ENCODE assay signal across 8 cellular contexts in genomic region chr3:120416868-120417267, GRCh38. TPM values are rescaled to one million over a fixed set of nuclear protein-coding genes. Genes with fewer than 3 reads are reported as not detected.
DNase-seq lines count a peak whose midpoint lies in the region; ATAC-seq and TF ChIP-seq lines count a peak whose summit lies in the region.

No MANE protein-coding gene starts in this region.

- no CpG with 5 or more reads among the region's 2 CpGs for WGBS in IMR-90 (ENCODE audit: extremely low coverage in 2 of 2, insufficient read length in 1 of 2), 2 experiments
- WGBS in endodermal cell (ENCODE audit: insufficient coverage in 1 of 2, insufficient read length in 1 of 2), 2 experiments = 63% methylated on average over 2 of the region's 2 CpGs; no CpG with 5 or more reads in 1 of the 2 experiments

- no peak overlapping the region for H3K9ac ChIP-seq in IMR-90 (ENCODE audit: low read depth, low read length)
- no peak overlapping the region for H3K9ac ChIP-seq in endodermal cell (ENCODE audit: extremely low read depth, low read length, poor library complexity, severe bottlenecking)

- H4K91ac ChIP-seq in IMR-90 (ENCODE audit: insufficient read depth, low read depth, low read length) = no peak overlapping the region

- H4K8ac ChIP-seq in IMR-90 (ENCODE audit: low read depth in 2 of 2, low read length in 2 of 2) = peak overlapping the region in 1 of 2 experiments; percentile 62; a peak in 2 of 4 replicates

- TF ChIP-seq RAD21 in IMR-90 (IDR thresholded peaks at IDR 0.05; ENCODE audit: low read length) = no peak

- peaks cover 10% of the 10 kb centered on the region for H3K4me1 ChIP-seq in CD4-positive, alpha-beta memory T cell (ENCODE audit: insufficient read depth, low read length)
- H3K4me1 ChIP-seq in IMR-90 (ENCODE audit: control insufficient read depth, insufficient read depth, low read length) (peaks cover 29% of the 10 kb centered on the region), endodermal cell (ENCODE audit: control insufficient read depth, insufficient read depth, low read length) (peaks cover 2% of the 10 kb centered on the region), gastrocnemius medialis (peaks cover 34 to 39% of the 10 kb centered on the region in 2 donors)

- POLR2A ChIA-PET in CD4-positive, alpha-beta memory T cell (lab: Charles Lee; ENCODE audit: partially characterized antibody) = interaction anchor here (0.7 to 1.7 kb wide), 3 partner anchors 68 to 172 kb away, joined by 3 to 13 read pairs (median 4); partner anchors contain the start of gene LRRC58
- POLR2A ChIA-PET in IMR-90 (lab: Charles Lee; ENCODE audit: unreplicated experiment) = interaction anchor here (0.6 to 1.1 kb wide), 4 partner anchors 22 to 223 kb away, joined by 3 to 5 read pairs (median 3); no protein-coding TSS in a partner anchor

- H2BK120ac ChIP-seq in IMR-90 (ENCODE audit: low read depth, low read length) = no peak overlapping the region

- TF ChIP-seq CTCF in IMR-90 (conservative IDR thresholded peaks at IDR 0.05; ENCODE audit: low read depth, low read length) = no peak
- no peak for TF ChIP-seq CTCF in endodermal cell (conservative IDR thresholded peaks at IDR 0.05)
- no peak for TF ChIP-seq CTCF in gastrocnemius medialis (IDR thresholded peaks at IDR 0.05 in 4 of 5, conservative IDR thresholded peaks at IDR 0.05 in 1 of 5)

- TF ChIP-seq POLR2A in IMR-90 (IDR thresholded peaks at IDR 0.05; ENCODE audit: low read depth, low read length) (no peak), gastrocnemius medialis (IDR thresholded peaks at IDR 0.05) (no peak)

- H3K9me3 Mint-ChIP-seq in CD4-positive, alpha-beta memory T cell = no peaks in the 10 kb centered on the region
- peaks cover 8% of the 10 kb centered on the region for H3K9me3 Mint-ChIP-seq in endodermal cell

- peak overlapping the region; percentile 28; the same call in 1 of the 2 replicates for H2AK5ac ChIP-seq in IMR-90 (ENCODE audit: low read depth, low read length)

- H3K18ac ChIP-seq in IMR-90 (ENCODE audit: low read depth, low read length) = no peak overlapping the region

- no peaks in the 10 kb centered on the region for H3K9me3 ChIP-seq in CD4-positive, alpha-beta memory T cell (ENCODE audit: control insufficient read depth in 1 of 2, low read length in 2 of 2)
- no peaks in the 10 kb centered on the region for H3K9me3 ChIP-seq in IMR-90 (ENCODE audit: control insufficient read depth, insufficient read depth, low read length)
- no peaks in the 10 kb centered on the region for H3K9me3 ChIP-seq in endodermal cell (ENCODE audit: control insufficient read depth, low read length)
- H3K9me3 ChIP-seq in gastrocnemius medialis = no peaks in the 10 kb centered on the region

- dilution Hi-C loops in IMR-90 (cut with HindIII; ENCODE audit: low sequenced_read_pairs, unreplicated experiment) = no loop called here

- ATAC-seq in GM21390 (IDR thresholded peaks at IDR 0.05; ENCODE audit: unreplicated experiment) (peak; percentile 39), IMR-90 (ENCODE audit: low read depth) (peak; percentile 6), gastrocnemius medialis (peak; percentile 11 to 12)

- no TSS peak for BruUV-seq in IMR-90 (replicated peaks; lab: Mats Ljungman, UMichigan)

- CTCF ChIA-PET in CD4-positive, alpha-beta memory T cell (lab: Charles Lee; ENCODE audit: partially characterized antibody) = interaction anchor here (0.6 to 7.6 kb wide), 47 partner anchors 8 to 608 kb away, joined by 3 to 169 read pairs (median 5); partner anchors contain the start of genes LRRC58 and NDUFB4
- CTCF ChIA-PET in IMR-90 (lab: Yijun Ruan, JAX) = interaction anchor here (0.7 to 4.6 kb wide), 21 partner anchors 8 to 179 kb away, joined by 3 to 25 read pairs (median 4); partner anchors contain the start of gene NDUFB4

- in situ Hi-C loops in IMR-90 (cut with MboI; ENCODE audit: low sequenced_read_pairs) = no loop called here
- in situ Hi-C loops in gastrocnemius medialis (cut with MboI; ENCODE audit: low sequenced_read_pairs in 4 of 4) = loop anchor here in 3 of 4 donors (10.0 to 25.0 kb wide), 2 partner anchors 172 to 530 kb away; no protein-coding TSS in a partner anchor

- H4K5ac ChIP-seq in IMR-90 (ENCODE audit: low read depth, low read length) = no peak overlapping the region; the same call in 1 of the 2 replicates

- intact Hi-C loops in CD4-positive, alpha-beta memory T cell (cut with micrococcal nuclease) = loop anchor here (1.0 to 5.0 kb wide), 6 partner anchors 68 to 525 kb away; partner anchors contain the start of genes GSK3B, GTF2E1, LRRC58 and RABL3
- intact Hi-C loops in IMR-90 (cut with micrococcal nuclease) (loop anchor here (1.0 kb wide), 3 partner anchors 142 to 525 kb away; no protein-coding TSS in a partner anchor), gastrocnemius medialis (cut with DNase I; ENCODE audit: low total_unique reads) (loop anchor here (1.0 to 5.0 kb wide), 5 partner anchors 68 to 525 kb away; partner anchors contain the start of gene LRRC58)

- H3K27me3 ChIP-seq in CD4-positive, alpha-beta memory T cell (ENCODE audit: insufficient read depth, low read length) = no peaks in the 10 kb centered on the region
- H3K27me3 ChIP-seq in IMR-90 (ENCODE audit: control insufficient read depth, insufficient read depth, low read length) (no peaks in the 10 kb centered on the region), endodermal cell (ENCODE audit: control insufficient read depth, insufficient read depth, low read length, poor library complexity, severe bottlenecking) (no peaks in the 10 kb centered on the region), gastrocnemius medialis (no peaks in the 10 kb centered on the region)

- peaks cover 11 to 25% (median 12%) of the 10 kb centered on the region in 4 donors for H3K4me1 Mint-ChIP-seq in CD4-positive, alpha-beta memory T cell
- peaks cover 36% of the 10 kb centered on the region for H3K4me1 Mint-ChIP-seq in endodermal cell

- no peak overlapping the region for H3K4me3 ChIP-seq in CD4-positive, alpha-beta memory T cell (ENCODE audit: low read length in 2 of 2)
- H3K4me3 ChIP-seq in IMR-90 (ENCODE audit: insufficient read depth, low read depth, low read length) (no peak overlapping the region), endodermal cell (ENCODE audit: low read length) (no peak overlapping the region), gastrocnemius medialis (peak overlapping the region; percentile 31 to 54 (median 46))

- peak overlapping the region; percentile 35 for H3K4ac ChIP-seq in IMR-90 (ENCODE audit: low read depth, low read length)

- peaks cover 0 to 7% of the 10 kb centered on the region in 2 donors for H3K27me3 Mint-ChIP-seq in CD4-positive, alpha-beta memory T cell
- no peaks in the 10 kb centered on the region for H3K27me3 Mint-ChIP-seq in endodermal cell (ENCODE audit: insufficient read depth)

- H2BK20ac ChIP-seq in IMR-90 (ENCODE audit: low read depth, low read length) = no peak overlapping the region

- peaks cover 71% of the 10 kb centered on the region for H4K20me1 ChIP-seq in IMR-90 (ENCODE audit: insufficient read depth, low read length)

- H3K36me3 Mint-ChIP-seq in CD4-positive, alpha-beta memory T cell = no peaks in the 10 kb centered on the region
- H3K36me3 Mint-ChIP-seq in endodermal cell (ENCODE audit: low read depth) = peaks cover 30% of the 10 kb centered on the region

- H3K4me2 ChIP-seq in IMR-90 (ENCODE audit: low read depth, low read length) = peak overlapping the region; percentile 38; the same call in 1 of the 2 replicates

- no peak for DNase-seq in CD4-positive, alpha-beta memory T cell
- DNase-seq in IMR-90 = no peak
- DNase-seq in endodermal cell = no peak
- DNase-seq in gastrocnemius medialis = no peak
- DNase-seq in stimulated activated CD4-positive, alpha-beta T cell treated with anti-CD3 and anti-CD28 coated beads, Interleukin-1b, Interleukin-23, amount 100 ng/mL, for 48 hours = no peak
- no peak for DNase-seq in A172 (ENCODE audit: low spot score)
- no peak for DNase-seq in epidermal melanocyte (ENCODE audit: insufficient read length, low spot score)

- H3K56ac ChIP-seq in IMR-90 (ENCODE audit: extremely low read depth, insufficient read depth, low read length) = no peak overlapping the region

- no peak overlapping the region for H2AFZ ChIP-seq in IMR-90 (replicated peaks; ENCODE audit: low read length, poor library complexity)

- H3K27ac Mint-ChIP-seq in CD4-positive, alpha-beta memory T cell = peak overlapping the region in 3 of 7 donors; percentile 31 to 86 (median 85)
- H3K27ac Mint-ChIP-seq in endodermal cell = peak overlapping the region; percentile 90

- peak overlapping the region in 7 of 8 donors; percentile 85 to 94 (median 88) for H3K4me3 Mint-ChIP-seq in CD4-positive, alpha-beta memory T cell
- no peak overlapping the region for H3K4me3 Mint-ChIP-seq in endodermal cell

- H2AK9ac ChIP-seq in IMR-90 (replicated peaks; ENCODE audit: low read depth, low read length, poor library complexity) = no peak overlapping the region

- H3K9me1 ChIP-seq in IMR-90 (ENCODE audit: insufficient read depth, low read length) = peaks cover 23% of the 10 kb centered on the region

- H3K14ac ChIP-seq in IMR-90 (replicated peaks; ENCODE audit: low read depth, low read length) = no peak overlapping the region

- H3K36me3 ChIP-seq in CD4-positive, alpha-beta memory T cell (ENCODE audit: insufficient read depth, low read length) = no peaks in the 10 kb centered on the region
- H3K36me3 ChIP-seq in IMR-90 (ENCODE audit: control insufficient read depth, insufficient read depth, low read length) (peaks cover 31% of the 10 kb centered on the region), endodermal cell (ENCODE audit: control insufficient read depth, insufficient read depth, low read length) (peaks cover 33% of the 10 kb centered on the region), gastrocnemius medialis (no peaks in the 10 kb centered on the region)

- peak overlapping the region; percentile 22 for H3K23ac ChIP-seq in IMR-90 (ENCODE audit: low read depth, low read length)

- peaks cover 55 to 73% of the 10 kb centered on the region in 2 experiments for H3K79me1 ChIP-seq in IMR-90 (ENCODE audit: low read depth in 1 of 2, low read length in 2 of 2)

- H2BK15ac ChIP-seq in IMR-90 (ENCODE audit: low read depth, low read length) = no peak overlapping the region

- H3K27ac ChIP-seq in CD4-positive, alpha-beta memory T cell (ENCODE audit: low read depth, low read length) = no peak overlapping the region
- H3K27ac ChIP-seq in IMR-90 (ENCODE audit: insufficient read depth, low read length) (peak overlapping the region; percentile 55; the same call in 1 of the 2 replicates), endodermal cell (ENCODE audit: low read depth, low read length) (peak overlapping the region; percentile 60), gastrocnemius medialis (peak overlapping the region in 3 of 4 donors; percentile 17 to 67 (median 35))

- H2BK5ac ChIP-seq in IMR-90 (ENCODE audit: low read depth, low read length, poor library complexity, severe bottlenecking) = peak overlapping the region; percentile 28

RNA-seq across cellular contexts. Expression of gene FSTL1, which starts 33.9 kb away (rescaled TPM):
- total RNA-seq in CD4-positive, alpha-beta memory T cell = under 1 TPM in 1 of 2 experiments, not detected in 1; 0.47 TPM
- not detected for polyA plus RNA-seq in CD4-positive, alpha-beta memory T cell
- total RNA-seq in IMR-90 (2012; rRNA removed) (1,097 and 1,642 TPM in 2 replicates), endodermal cell (100 to 1,000 TPM; 309 to 379 TPM), gastrocnemius medialis (10 to 100 TPM; 33.4 to 77.5 (median 44.0) TPM)
- 864 and 916 TPM in 2 replicates for polyA plus RNA-seq in IMR-90 (2012; rRNA removed)
- polyA plus RNA-seq in IMR-90 (2012; cell fraction: cytosol; rRNA removed) = 367 and 446 TPM in 2 replicates
- 302 and 555 TPM in 2 replicates for polyA plus RNA-seq in IMR-90 (2012; cell fraction: nucleus; rRNA removed; ENCODE audit: low replicate concordance)
- polyA plus RNA-seq in endodermal cell (2013, experiment 1 of 2) = 346 TPM
- polyA plus RNA-seq in endodermal cell (2013, experiment 2 of 2) = 337 TPM
- 812 and 991 TPM in 2 replicates for total RNA-seq in A172 (2014; rRNA removed; shearing (Covaris generic))

Comparison
In these comparisons a context has a peak if more than half of its experiments do, and no peak if none do; other contexts are left out.
1. H3K4me3 ChIP-seq: peak in gastrocnemius medialis (4 of 4); none in CD4-positive, alpha-beta memory T cell (0 of 2), IMR-90 (single experiment) and endodermal cell (single experiment).
2. RNA of gene FSTL1, which starts 33.9 kb away (total RNA-seq): 1,097 to 1,642 TPM in IMR-90, 812 to 991 TPM in A172, 309 to 379 TPM in endodermal cell and 33.4 to 77.5 TPM in gastrocnemius medialis; 0.47 TPM in CD4-positive, alpha-beta memory T cell; every median in the first group is over 10 times any median in the second.
3. Peak in every context shown above with its lines, with median percentiles within 50 percentile points of each other: ATAC-seq.